8 cellular contexts compared by ENCODE assay signal in genomic region chr17:78360371-78361226, GRCh38. TPM values are rescaled to one million over a fixed set of nuclear protein-coding genes. Genes with fewer than 3 reads are reported as not detected.
DNase-seq lines count a peak whose midpoint lies in the region; ATAC-seq, FAIRE-seq and TF ChIP-seq lines count a peak whose summit lies in the region.

No MANE protein-coding gene starts in this region.

- no peak for TF ChIP-seq POLR2A in GM12892 (IDR thresholded peaks at IDR 0.05; ENCODE audit: low read depth, low read length)

- H3K4me3 ChIP-seq in coronary artery = peak overlapping the region; percentile 82
- peak overlapping the region; percentile 31 to 96 for H3K4me3 ChIP-seq in left lung

- DNase-seq in GM12892 (ENCODE audit: insufficient read length) (peak; percentile 95), NCI-H524 (lab: John Stamatoyannopoulos, UW) (peak; percentile 86 to 91), coronary artery (ENCODE audit: low spot score) (peak; percentile 94), left lung (peak; percentile 95 to 100), OCI-M2 (lab: John Stamatoyannopoulos, UW; ENCODE audit: unreplicated experiment) (no peak)
- peak; percentile 89 for DNase-seq in activated CD4-positive, alpha-beta T cell treated with anti-CD3 and anti-CD28 coated beads, Interleukin-2, amount 50 U/mL, for 1 hour
- peak; percentile 96 to 97 for DNase-seq in stimulated activated CD4-positive, alpha-beta T cell treated with anti-CD3 and anti-CD28 coated beads, Interleukin-2, amount 100 ng/mL, for 24 hours

- peaks cover 0 to 36% of the 10 kb centered on the region in 2 donors for H3K36me3 ChIP-seq in left lung

- TF ChIP-seq CTCF in coronary artery (IDR thresholded peaks at IDR 0.05) (peak; percentile 90), left lung (IDR thresholded peaks at IDR 0.05) (peak; percentile 85 to 96)

- no peaks in the 10 kb centered on the region for H3K9me3 ChIP-seq in left lung

- no peaks in the 10 kb centered on the region for H3K27me3 ChIP-seq in left lung

- intact Hi-C loops in left lung (cut with DNase I) = loop anchor here in 1 of 2 donors (5.0 kb wide), 1 partner anchor 62 kb away; no protein-coding TSS in a partner anchor

- H3K27ac ChIP-seq in coronary artery (peak overlapping the region; percentile 91 to 97), left lung (peak overlapping the region; percentile 93 to 98)

- ATAC-seq in HG03280 (IDR thresholded peaks at IDR 0.05; ENCODE audit: unreplicated experiment) (peak; percentile 14), left lung (peak; percentile 77)

- peaks cover 31 to 60% of the 10 kb centered on the region in 2 donors for H3K4me1 ChIP-seq in left lung

- FAIRE-seq in GM12892 (lab: Jason Lieb, UNC) = peak; percentile 87

RNA-seq across cellular contexts. Expression of gene SOCS3, which starts 0.7 kb away (rescaled TPM):
- 2.3 TPM for polyA plus RNA-seq in GM12892 (2012; ENCODE audit: missing spikeins)
- 100 to 1,000 TPM in 1 of 2 donors, 10 to 100 TPM in 1; 60.7 to 110 TPM for total RNA-seq in left lung

RNA-seq across cellular contexts. Expression of gene PGS1, which starts 17.9 kb away (rescaled TPM):
- polyA plus RNA-seq in GM12892 (2012; ENCODE audit: missing spikeins) = 16.9 TPM
- total RNA-seq in left lung = 10 to 100 TPM; 63.4 to 83.6 TPM
